In the genomic region with DNA sequence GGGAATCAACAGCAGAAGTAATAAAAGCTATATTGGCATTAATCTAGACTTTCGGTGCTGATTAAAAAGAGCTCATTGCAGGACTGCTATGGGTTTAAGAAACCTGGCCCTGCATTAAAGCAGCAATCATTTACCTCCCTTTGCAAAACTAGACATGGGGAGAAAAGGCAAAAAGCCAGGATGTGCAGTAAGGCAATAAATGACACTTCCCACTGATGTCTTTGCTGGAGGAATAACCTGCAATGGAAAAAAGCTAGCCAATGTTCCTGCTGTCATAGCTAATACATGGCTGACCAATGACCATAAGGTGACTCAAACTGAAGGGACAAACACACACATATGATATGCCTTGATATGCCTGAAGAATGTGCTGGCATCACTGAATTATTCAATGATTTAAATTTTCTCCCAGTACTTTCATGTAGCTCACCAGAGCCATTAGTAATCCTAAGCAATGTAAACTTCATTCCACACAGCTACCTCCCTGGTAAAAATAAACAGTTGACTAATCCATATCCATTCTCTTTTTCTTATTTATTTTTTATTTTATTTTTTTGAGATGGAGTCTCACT, we compare ENCODE assay signal across 27 cellular contexts. TPM values are rescaled to one million over a fixed set of nuclear protein-coding genes. Genes with fewer than 3 reads are reported as not detected.
DNase-seq lines count a peak whose midpoint lies in the region; ATAC-seq and TF ChIP-seq lines count a peak whose summit lies in the region.
"Had no signal": no experiment of that assay in that cellular context is flagged by ENCODE, and none has a peak within 500 bp of the region (broad histone marks: within the 10 kb centered on the region; RNA-seq: fewer than 3 reads in every experiment).

No MANE protein-coding gene starts in this region.

- H3K4me1 ChIP-seq in left ventricle myocardium inferior = peaks cover 48% of the 10 kb centered on the region

- H3K36me3 ChIP-seq in left ventricle myocardium inferior (no peaks in the 10 kb centered on the region), brain microvascular endothelial cell (replicated peaks) (no peaks in the 10 kb centered on the region)
- H3K36me3 ChIP-seq: cardiac muscle cell, tibial artery had no signal

- no peaks in the 10 kb centered on the region for H3K9me3 ChIP-seq in left ventricle myocardium inferior (replicated peaks)
- H3K9me3 ChIP-seq: tibial artery had no signal

- ATAC-seq in Right ventricle myocardium superior (ENCODE audit: poor library complexity) (no peak), GM19035 (IDR thresholded peaks at IDR 0.05; ENCODE audit: unreplicated experiment) (no peak), HG03457 (IDR thresholded peaks at IDR 0.05; ENCODE audit: unreplicated experiment) (no peak)
- ATAC-seq: activated CD8-positive, alpha-beta T cell treated with anti-CD3 and anti-CD28 coated beads, Interleukin-2, amount 10 ng/mL, durations not matched to agents 7 days and 5 days; HCT116; left cardiac atrium; stimulated activated naive CD8-positive, alpha-beta T cell treated with anti-CD3 and anti-CD28 coated beads, Interleukin-15, amount 100 ng/mL, for 72 hours had no signal

- H3K27me3 ChIP-seq in left ventricle myocardium inferior (ENCODE audit: low read depth) (no peaks in the 10 kb centered on the region), brain microvascular endothelial cell (replicated peaks) (no peaks in the 10 kb centered on the region)
- H3K27me3 ChIP-seq: cardiac muscle cell, tibial artery had no signal

- H3K4me3 ChIP-seq in left ventricle myocardium inferior (no peak overlapping the region), brain microvascular endothelial cell (ENCODE audit: low read depth, low read length) (no peak overlapping the region), foreskin fibroblast (ENCODE audit: low read depth in 1 of 2, low read length in 2 of 2) (no peak overlapping the region)
- H3K4me3 ChIP-seq: cardiac muscle cell, tibial artery had no signal

- in situ Hi-C loops in brain microvascular endothelial cell (cut with HindIII; ENCODE audit: low pct_ligation_motif_present, low sequenced_read_pairs) = no loop called here

- DNase-seq in left ventricle myocardium inferior (no peak), Right ventricle myocardium superior (no peak), brain microvascular endothelial cell (peak; percentile 16), foreskin fibroblast (peak; percentile 50 to 69), GM10266 (ENCODE audit: extremely low spot score) (no peak), 8988T (no peak)
- DNase-seq: activated CD4-positive, alpha-beta T cell treated with anti-CD3 and anti-CD28 coated beads for 1 hour; activated CD8-positive, alpha-beta T cell treated with anti-CD3 and anti-CD28 coated beads, Interleukin-2, amount 10 ng/mL, durations not matched to agents 7 days and 5 days; activated gamma-delta T cell treated with Interleukin-2 at 50 U/mL for 16 hours; activated T-cell treated with anti-CD3 and anti-CD28 coated beads, Interleukin-2, amount 50 U/mL, for 1 hour; Calu3; KG1; left cardiac atrium; mesendoderm; NCI-H1694 treated with DMSO at 0.1 percent for 48 hours; NCI-H774; occipital lobe; SHP77 treated with DMSO at 0.1 percent for 48 hours; stimulated activated CD4-positive, alpha-beta T cell treated with anti-CD3 and anti-CD28 coated beads, Interleukin-4, amount 100 ng/mL, for 24 hours; stimulated activated naive CD8-positive, alpha-beta T cell treated with anti-CD3 and anti-CD28 coated beads, Interleukin-15, amount 100 ng/mL, for 72 hours; tibial artery had no signal

- intact Hi-C loops in left ventricle myocardium inferior (cut with micrococcal nuclease) = no loop called here
- intact Hi-C loops in Right ventricle myocardium superior (cut with DNase I) = no loop called here

- TF ChIP-seq CTCF in left ventricle myocardium inferior (IDR thresholded peaks at IDR 0.05; ENCODE audit: borderline replicate concordance) = no peak
- TF ChIP-seq CTCF in brain microvascular endothelial cell (IDR thresholded peaks at IDR 0.05; ENCODE audit: low read depth, low read length, missing control alignments) = no peak
- no peak for TF ChIP-seq CTCF in foreskin fibroblast (IDR thresholded peaks at IDR 0.05; ENCODE audit: low read depth, low read length)
- TF ChIP-seq CTCF in GM10266 (IDR thresholded peaks at IDR 0.05; ENCODE audit: control insufficient read depth, insufficient read depth, low read depth, missing control alignments) = no peak

- H3K27ac ChIP-seq in left ventricle myocardium inferior (replicated peaks) (peak overlapping the region; percentile 62), brain microvascular endothelial cell (no peak overlapping the region)
- H3K27ac ChIP-seq: 22Rv1, tibial artery had no signal

RNA-seq across cellular contexts. Expression of a gene that starts 8.7 kb away (rescaled TPM):
- total RNA-seq in left ventricle myocardium inferior (26.2 TPM), Right ventricle myocardium superior (20.4 TPM)
- total RNA-seq: HT-29 had no signal

Comparison
In these comparisons a context has a peak if more than half of its experiments do, and no peak if none do; other contexts are left out.
1. DNase-seq: peak in brain microvascular endothelial cell (single experiment) and foreskin fibroblast (2 of 2); none in left ventricle myocardium inferior (single experiment), Right ventricle myocardium superior (single experiment), GM10266 (single experiment) and 8988T (single experiment).